Comparison of ENCODE assay signal across 1 cellular context in genomic region chr11:69661413-69661715, GRCh38.
TF ChIP-seq lines count a peak whose summit lies in the region.

No MANE protein-coding gene starts in this region.

TF ChIP-seq in WTC11, 78 proteins besides CTCF, POLR2A, EP300 and RAD21 (continued from another document):
- TF ChIP-seq ZBTB21 (CRISPR knock-in tag; IDR thresholded peaks at IDR 0.05; ENCODE audit: borderline replicate concordance), result no peak
- no peak for TF ChIP-seq FOXP1 (CRISPR knock-in tag; IDR thresholded peaks at IDR 0.05; ENCODE audit: borderline replicate concordance)
- no peak for TF ChIP-seq SMAD4 (CRISPR knock-in tag; IDR thresholded peaks at IDR 0.05)
- no peak for TF ChIP-seq ZNF121 (CRISPR knock-in tag; IDR thresholded peaks at IDR 0.05)
- no peak for TF ChIP-seq E2F4 (CRISPR knock-in tag; IDR thresholded peaks at IDR 0.05; ENCODE audit: borderline replicate concordance, low read depth)
- no peak for TF ChIP-seq NR1H2 (CRISPR knock-in tag; IDR thresholded peaks at IDR 0.05)
- no peak for TF ChIP-seq E2F1 (CRISPR knock-in tag; IDR thresholded peaks at IDR 0.05)
- TF ChIP-seq ZMAT4 (CRISPR knock-in tag; IDR thresholded peaks at IDR 0.05), result no peak
- TF ChIP-seq ZSCAN18 (CRISPR knock-in tag; IDR thresholded peaks at IDR 0.05), result no peak
- no peak for TF ChIP-seq USF1 (CRISPR knock-in tag; IDR thresholded peaks at IDR 0.05)
- TF ChIP-seq E2F5 (CRISPR knock-in tag; IDR thresholded peaks at IDR 0.05), result no peak
- TF ChIP-seq GABPB1 (CRISPR knock-in tag; IDR thresholded peaks at IDR 0.05), result no peak
- TF ChIP-seq ZNF396 (CRISPR knock-in tag; IDR thresholded peaks at IDR 0.05; ENCODE audit: borderline replicate concordance), result no peak
